ENCODE assay signal across 10 cellular contexts in the genomic region with DNA sequence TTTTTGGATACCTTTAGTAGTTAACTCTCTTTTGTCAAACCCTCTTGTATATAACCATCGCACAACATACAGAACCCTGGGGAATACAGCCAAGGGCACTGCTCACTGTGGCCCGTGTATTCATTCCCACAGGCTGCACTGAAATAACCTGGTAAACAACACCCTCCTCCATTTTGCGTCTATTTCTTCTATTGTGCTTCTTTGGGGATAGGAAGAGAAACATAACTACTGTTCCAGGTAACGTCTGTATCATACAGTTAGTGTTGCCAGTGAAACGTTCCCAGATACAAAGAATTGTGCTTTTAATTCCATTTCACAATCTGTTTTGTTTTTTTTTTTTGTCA. TPM values are rescaled to one million over a fixed set of nuclear protein-coding genes. Genes with fewer than 3 reads are reported as not detected.
DNase-seq lines count a peak whose midpoint lies in the region; ATAC-seq, FAIRE-seq and TF ChIP-seq lines count a peak whose summit lies in the region.
"Had no signal": no experiment of that assay in that cellular context is flagged by ENCODE, and none has a peak within 500 bp of the region (broad histone marks: within the 10 kb centered on the region; RNA-seq: fewer than 3 reads in every experiment).

No MANE protein-coding gene starts in this region.

- CTCF ChIA-PET in activated naive CD4-positive, alpha-beta T cell treated with anti-CD3 and anti-CD28 coated beads for 36 hours (lab: Charles Lee): no interaction called here
- CTCF ChIA-PET in K562 (lab: Yijun Ruan, JAX; ENCODE audit: low intra/inter-chr PET ratio): interaction anchor here (0.6 kb wide), 1 partner anchor 787 kb away, joined by 3 read pairs; no protein-coding TSS in a partner anchor

- no peak overlapping the region for H3K4me3 Mint-ChIP-seq in activated naive CD4-positive, alpha-beta T cell treated with anti-CD3 and anti-CD28 coated beads for 36 hours

- no peak overlapping the region for H3K4me3 ChIP-seq in K562
- no peak overlapping the region for H3K4me3 ChIP-seq in mucosa of rectum (ENCODE audit: low read length in 2 of 2)
- H3K4me3 ChIP-seq in upper lobe of left lung: no peak overlapping the region
- H3K4me3 ChIP-seq: skin epidermis had no signal

- TF ChIP-seq CTCF in K562 (IDR thresholded peaks at IDR 0.05 in 2 of 3, conservative IDR thresholded peaks at IDR 0.05 in 1 of 3; ENCODE audit: insufficient read depth in 2 of 3, low read depth in 1 of 3, low read length in 3 of 3): no peak
- TF ChIP-seq CTCF in upper lobe of left lung (IDR thresholded peaks at IDR 0.05): no peak

- 50% methylated on average over 5 of the region's 5 CpGs for WGBS in K562 (ENCODE audit: insufficient coverage, low coverage, missing lambda C conversion rate)
- 57 to 65% methylated on average over 5 of the region's 5 CpGs for WGBS in upper lobe of left lung, 2 donors

- no peak overlapping the region for H3K9ac ChIP-seq in K562 (ENCODE audit: insufficient read depth in 1 of 2, low read depth in 2 of 2, low read length in 2 of 2)
- H3K9ac ChIP-seq in mucosa of rectum (ENCODE audit: low read depth in 1 of 2, low read length in 2 of 2): peak overlapping the region in 1 of 2 donors; percentile 3

- TF ChIP-seq POLR2A in K562 (conservative IDR thresholded peaks at IDR 0.05): no peak
- TF ChIP-seq POLR2A in upper lobe of left lung (IDR thresholded peaks at IDR 0.05): no peak

- DNase-seq in activated naive CD4-positive, alpha-beta T cell treated with anti-CD3 and anti-CD28 coated beads for 36 hours: no peak
- DNase-seq in activated naive CD4-positive, alpha-beta T cell treated with anti-CD3 and anti-CD28 coated beads, Interleukin-2, amount 50 U/mL, for 16 hours: no peak
- DNase-seq in K562 (ENCODE audit: extremely low read depth in 1 of 4, low spot score in 3 of 4): no peak
- DNase-seq in upper lobe of left lung: no peak
- DNase-seq in hypothalamus (lab: John Stamatoyannopoulos, UW): no peak
- no peak for DNase-seq in GDM1 (lab: John Stamatoyannopoulos, UW)
- DNase-seq: T-helper 9 cell had no signal

- TSS peak; percentile 52 for BruUV-seq in K562 (replicated peaks; lab: Mats Ljungman, UMichigan)

- intact Hi-C loops in activated naive CD4-positive, alpha-beta T cell treated with anti-CD3 and anti-CD28 coated beads for 36 hours (cut with micrococcal nuclease): no loop called here
- intact Hi-C loops in K562 (cut with micrococcal nuclease): no loop called here

- H3K9me3 ChIP-seq in K562 (replicated peaks; ENCODE audit: control insufficient read depth, insufficient read depth, low read depth, low read length) (no peaks in the 10 kb centered on the region), mucosa of rectum (ENCODE audit: control insufficient read depth in 2 of 2, low read length in 2 of 2) (no peaks in the 10 kb centered on the region), upper lobe of left lung (no peaks in the 10 kb centered on the region)

- no peak overlapping the region for H2AFZ ChIP-seq in K562 (ENCODE audit: low read depth, low read length)

- ATAC-seq in K562 (no peak), upper lobe of left lung (ENCODE audit: low FRiP score in 2 of 2) (peak in 1 of 2 donors; percentile 23), GM21390 (IDR thresholded peaks at IDR 0.05; ENCODE audit: unreplicated experiment) (no peak)

- TF ChIP-seq RAD21 in K562 (CRISPR knock-in tag; conservative IDR thresholded peaks at IDR 0.05 in 1 of 2, IDR thresholded peaks at IDR 0.05 in 1 of 2): no peak

- H3K4me1 ChIP-seq in K562 (replicated peaks in 1 of 2; ENCODE audit: control insufficient read depth in 2 of 2, insufficient read depth in 2 of 2, low read length in 2 of 2) (peaks cover 2 to 19% of the 10 kb centered on the region in 2 experiments; a peak in 4 of 5 replicates), mucosa of rectum (ENCODE audit: control insufficient read depth in 2 of 2, insufficient read depth in 2 of 2, low read length in 2 of 2) (peaks cover 10 to 15% of the 10 kb centered on the region in 2 donors), upper lobe of left lung (peaks cover 27 to 44% (median 38%) of the 10 kb centered on the region in 4 donors)

- no peaks in the 10 kb centered on the region for H3K9me1 ChIP-seq in K562 (ENCODE audit: control insufficient read depth, insufficient read depth, low read length)

- no peaks in the 10 kb centered on the region for H3K9me3 Mint-ChIP-seq in activated naive CD4-positive, alpha-beta T cell treated with anti-CD3 and anti-CD28 coated beads for 36 hours

- FAIRE-seq in K562 (lab: Jason Lieb, UNC): no peak

- H3K36me3 ChIP-seq in K562 (ENCODE audit: control insufficient read depth, insufficient read depth, low read length) (peaks cover 67% of the 10 kb centered on the region), mucosa of rectum (ENCODE audit: control insufficient read depth in 2 of 2, insufficient read depth in 2 of 2, low read length in 2 of 2) (peaks cover 39 to 44% of the 10 kb centered on the region in 2 donors), upper lobe of left lung (peaks cover 12 to 62% (median 42%) of the 10 kb centered on the region in 4 donors)

- POLR2A ChIA-PET in K562 (lab: Yijun Ruan, JAX): interaction anchor here (0.6 to 0.8 kb wide), 3 partner anchors 9 to 16 kb away, joined by 3 to 4 read pairs (median 3); no protein-coding TSS in a partner anchor

- H3K27ac Mint-ChIP-seq in activated naive CD4-positive, alpha-beta T cell treated with anti-CD3 and anti-CD28 coated beads for 36 hours: peak overlapping the region; percentile 89

- TF ChIP-seq EP300 in K562 (IDR thresholded peaks at IDR 0.05; ENCODE audit: low read length) (no peak), upper lobe of left lung (IDR thresholded peaks at IDR 0.05) (no peak)

- H3K36me3 Mint-ChIP-seq in activated naive CD4-positive, alpha-beta T cell treated with anti-CD3 and anti-CD28 coated beads for 36 hours (ENCODE audit: low read depth): peaks cover 15% of the 10 kb centered on the region

- H3K27me3 Mint-ChIP-seq in activated naive CD4-positive, alpha-beta T cell treated with anti-CD3 and anti-CD28 coated beads for 36 hours (ENCODE audit: low read depth): no peaks in the 10 kb centered on the region

- in situ Hi-C loops in K562 (cut with MboI): no loop called here

- H3K4me2 ChIP-seq in K562 (ENCODE audit: insufficient read depth, low read length): no peak overlapping the region

- H3K27me3 ChIP-seq in K562 (ENCODE audit: control insufficient read depth in 2 of 2, insufficient read depth in 2 of 2, low read length in 2 of 2) (no peaks in the 10 kb centered on the region), mucosa of rectum (ENCODE audit: control insufficient read depth in 2 of 2, insufficient read depth in 2 of 2, low read length in 2 of 2) (no peaks in the 10 kb centered on the region), upper lobe of left lung (no peaks in the 10 kb centered on the region)

- H3K27ac ChIP-seq in K562 (ENCODE audit: extremely low read depth, low read depth, low read length): no peak overlapping the region; the same call in 2 of the 3 replicates
- H3K27ac ChIP-seq in mucosa of rectum (ENCODE audit: low read depth in 2 of 2, low read length in 2 of 2): peak overlapping the region; percentile 72 to 73
- H3K27ac ChIP-seq in upper lobe of left lung: peak overlapping the region; percentile 74 to 87 (median 80)

- H3K79me2 ChIP-seq in K562 (ENCODE audit: control insufficient read depth, insufficient read depth, low read length): peaks cover 5% of the 10 kb centered on the region; the same call in 1 of the 3 replicates

- no peaks in the 10 kb centered on the region for H4K20me1 ChIP-seq in K562 (replicated peaks; ENCODE audit: control insufficient read depth, insufficient read depth, low read length)

- peaks cover 37% of the 10 kb centered on the region for H3K4me1 Mint-ChIP-seq in activated naive CD4-positive, alpha-beta T cell treated with anti-CD3 and anti-CD28 coated beads for 36 hours (ENCODE audit: low read depth)

RNA-seq across cellular contexts. Expression of gene C12orf76, which starts 9.6 kb away (rescaled TPM):
- 10 to 100 TPM; 12.1 to 12.9 TPM for total RNA-seq in activated naive CD4-positive, alpha-beta T cell treated with anti-CD3 and anti-CD28 coated beads for 36 hours
- 50.6 and 54.2 TPM in 2 replicates for total RNA-seq in K562 (2011; cell fraction: chromatin; rRNA removed; ENCODE audit: low replicate concordance)
- 31.8 and 34.5 TPM in 2 replicates for total RNA-seq in K562 (2011; cell fraction: nucleolus; rRNA removed)
- 53.2 and 69.8 TPM in 2 replicates for total RNA-seq in K562 (2011; cell fraction: nucleoplasm; rRNA removed)
- total RNA-seq in K562 (2014; rRNA removed): 11.9 and 14.2 TPM in 2 replicates
- total RNA-seq in K562 (2014; rRNA removed; fragmentation: Illumina TruSeq; extraction: Trizol): 13.0 and 13.1 TPM in 2 replicates
- 9.6 and 12.2 TPM in 2 replicates for total RNA-seq in K562 (2015; rRNA removed; fragmentation: Illumina TruSeq; extraction: Trizol)
- 13.3 and 13.6 TPM in 2 replicates for total RNA-seq in K562 (2021)
- polyA plus RNA-seq in K562 (2011; rRNA removed): 38.6 and 46.7 TPM in 2 replicates
- 23.1 and 42.1 TPM in 2 replicates for polyA plus RNA-seq in K562 (2011; cell fraction: cytosol; rRNA removed)
- 31.9 and 42.8 TPM in 2 replicates for polyA plus RNA-seq in K562 (2011; cell fraction: nucleus; rRNA removed)
- polyA plus RNA-seq in K562 (2012): 17.4 and 30.2 TPM in 2 replicates
- 12.3 and 14.4 TPM in 2 replicates for polyA plus RNA-seq in K562 (2014; fragmentation: Illumina TruSeq; extraction: Trizol)
- 1 to 10 TPM; 6.3 to 7.0 TPM for polyA plus RNA-seq in K562 (2014; fragmentation: Nextera tagmentation; extraction: Ambion mirVana)
- 17.8 and 23.5 TPM in 2 replicates for polyA plus RNA-seq in K562 (2014; rRNA removed)
- polyA minus RNA-seq in K562 (2011; rRNA and poly(A)+ RNA removed): 18.1 and 26.6 TPM in 2 replicates
- polyA minus RNA-seq in K562 (2011; cell fraction: cytosol; rRNA and poly(A)+ RNA removed): 8.9 and 22.8 TPM in 2 replicates
- 7.1 and 10.1 TPM in 2 replicates for polyA minus RNA-seq in K562 (2011; cell fraction: nucleus; rRNA and poly(A)+ RNA removed)
- 10 to 100 TPM in 5 of 6 donors, 1 to 10 TPM in 1; 8.4 to 30.5 (median 19.6) TPM for total RNA-seq in upper lobe of left lung

RNA-seq across cellular contexts. Expression of gene ANKRD13A, which starts 39.5 kb away (rescaled TPM):
- 10 to 100 TPM; 28.3 to 31.5 TPM for total RNA-seq in activated naive CD4-positive, alpha-beta T cell treated with anti-CD3 and anti-CD28 coated beads for 36 hours
- 58.1 and 82.6 TPM in 2 replicates for total RNA-seq in K562 (2011; cell fraction: chromatin; rRNA removed; ENCODE audit: low replicate concordance)
- 46.0 and 48.2 TPM in 2 replicates for total RNA-seq in K562 (2011; cell fraction: nucleolus; rRNA removed)
- total RNA-seq in K562 (2011; cell fraction: nucleoplasm; rRNA removed): 57.3 and 80.5 TPM in 2 replicates
- total RNA-seq in K562 (2014; rRNA removed) (45.0 and 55.0 TPM in 2 replicates), K562 (2014; rRNA removed; fragmentation: Illumina TruSeq; extraction: Trizol) (40.3 and 46.8 TPM in 2 replicates), K562 (2015; rRNA removed; fragmentation: Illumina TruSeq; extraction: Trizol) (41.6 and 45.1 TPM in 2 replicates), K562 (2021) (37.7 and 41.5 TPM in 2 replicates), upper lobe of left lung (100 to 1,000 TPM in 2 of 6 donors, 10 to 100 TPM in 4; 58.9 to 166 (median 74.6) TPM)
- polyA plus RNA-seq in K562 (2011; rRNA removed) (47.5 and 52.0 TPM in 2 replicates), K562 (2014; fragmentation: Illumina TruSeq; extraction: Trizol) (33.6 and 37.6 TPM in 2 replicates), K562 (2014; fragmentation: Nextera tagmentation; extraction: Ambion mirVana) (1 to 10 TPM; 5.0 to 9.0 TPM), K562 (2014; rRNA removed) (41.7 and 49.1 TPM in 2 replicates)
- polyA plus RNA-seq in K562 (2011; cell fraction: cytosol; rRNA removed): 51.5 and 72.4 TPM in 2 replicates
- polyA plus RNA-seq in K562 (2011; cell fraction: nucleus; rRNA removed): 85.6 and 88.3 TPM in 2 replicates
- 26.4 and 35.3 TPM in 2 replicates for polyA plus RNA-seq in K562 (2012)
- 59.6 and 62.9 TPM in 2 replicates for polyA minus RNA-seq in K562 (2011; rRNA and poly(A)+ RNA removed)
- 23.7 and 25.3 TPM in 2 replicates for polyA minus RNA-seq in K562 (2011; cell fraction: cytosol; rRNA and poly(A)+ RNA removed)
- polyA minus RNA-seq in K562 (2011; cell fraction: nucleus; rRNA and poly(A)+ RNA removed): 22.1 and 38.8 TPM in 2 replicates

RNA-seq across cellular contexts. Expression of gene GIT2, which starts 42.5 kb away (rescaled TPM):
- 10 to 100 TPM; 40.2 to 41.6 TPM for total RNA-seq in activated naive CD4-positive, alpha-beta T cell treated with anti-CD3 and anti-CD28 coated beads for 36 hours
- 114 and 164 TPM in 2 replicates for total RNA-seq in K562 (2011; cell fraction: chromatin; rRNA removed; ENCODE audit: low replicate concordance)
- total RNA-seq in K562 (2011; cell fraction: nucleolus; rRNA removed): 56.8 and 57.4 TPM in 2 replicates
- 87.3 and 120 TPM in 2 replicates for total RNA-seq in K562 (2011; cell fraction: nucleoplasm; rRNA removed)
- total RNA-seq in K562 (2014; rRNA removed) (16.3 and 18.0 TPM in 2 replicates), K562 (2014; rRNA removed; fragmentation: Illumina TruSeq; extraction: Trizol) (23.3 and 24.0 TPM in 2 replicates), K562 (2015; rRNA removed; fragmentation: Illumina TruSeq; extraction: Trizol) (24.3 TPM in 2 replicates), K562 (2021) (23.5 and 24.7 TPM in 2 replicates), upper lobe of left lung (10 to 100 TPM; 45.1 to 89.1 (median 55.3) TPM)
- polyA plus RNA-seq in K562 (2011; rRNA removed) (27.4 and 30.4 TPM in 2 replicates), K562 (2014; fragmentation: Illumina TruSeq; extraction: Trizol) (23.7 and 26.9 TPM in 2 replicates), K562 (2014; fragmentation: Nextera tagmentation; extraction: Ambion mirVana) (1 to 10 TPM; 4.0 to 5.0 TPM), K562 (2014; rRNA removed) (20.1 and 26.2 TPM in 2 replicates)
- 14.5 and 18.9 TPM in 2 replicates for polyA plus RNA-seq in K562 (2011; cell fraction: cytosol; rRNA removed)
- 53.2 and 65.2 TPM in 2 replicates for polyA plus RNA-seq in K562 (2011; cell fraction: nucleus; rRNA removed)
- 14.2 and 18.6 TPM in 2 replicates for polyA plus RNA-seq in K562 (2012)
- 46.0 and 51.5 TPM in 2 replicates for polyA minus RNA-seq in K562 (2011; rRNA and poly(A)+ RNA removed)
- polyA minus RNA-seq in K562 (2011; cell fraction: cytosol; rRNA and poly(A)+ RNA removed): 13.6 and 15.2 TPM in 2 replicates
- 32.9 and 63.3 TPM in 2 replicates for polyA minus RNA-seq in K562 (2011; cell fraction: nucleus; rRNA and poly(A)+ RNA removed)
